ENCODE assay signal across 27 cellular contexts in genomic region chr5:167207081-167207480, GRCh38.
DNase-seq lines count a peak whose midpoint lies in the region; ATAC-seq and TF ChIP-seq lines count a peak whose summit lies in the region.
"Had no signal": no experiment of that assay in that cellular context is flagged by ENCODE, and none has a peak within 500 bp of the region (broad histone marks: within the 10 kb centered on the region; RNA-seq: fewer than 3 reads in every experiment).

No MANE protein-coding gene starts in this region.

- no peaks in the 10 kb centered on the region for H4K20me1 ChIP-seq in fibroblast of lung (ENCODE audit: control insufficient read depth, extremely low read depth, insufficient read depth, low read length)

- H3K4me3 ChIP-seq in SJCRH30 (no peak overlapping the region), fibroblast of lung (replicated peaks in 1 of 4; ENCODE audit: control extremely low read depth in 1 of 4, insufficient read depth in 1 of 4, low read depth in 3 of 4, low read length in 4 of 4) (no peak overlapping the region), skeletal muscle cell (ENCODE audit: low read depth, low read length) (no peak overlapping the region)
- H3K4me3 ChIP-seq: heart left ventricle, left ventricle myocardium inferior, prostate gland, smooth muscle cell, transverse colon had no signal

- no peak overlapping the region for H3K4me3 Mint-ChIP-seq in natural killer cell treated with Interleukin-12 subunit alpha and Interleukin-12 subunit beta and Interleukin-15 and Interleukin-18, amount 100 ng/mL, for 72 hours
- H3K4me3 Mint-ChIP-seq: activated naive CD8-positive, alpha-beta T cell treated with anti-CD3 and anti-CD28 coated beads, Interleukin-2, amount 10 ng/mL, durations not matched to agents 7 days and 5 days; activated T-helper 1 cell treated with anti-CD3 and anti-CD28 coated beads, Interleukin-12 subunit alpha, Interleukin-12 subunit beta, Interleukin-2, Interleukin-4 antibody, amounts not matched to agents 30 ng/mL and 10 ng/mL and 1 ng/mL, durations not matched to agents 14 hours and 24 hours and 36 hours; B cell; neural crest cell; stimulated activated naive CD8-positive, alpha-beta T cell treated with anti-CD3 and anti-CD28 coated beads, Interleukin-15, amount 100 ng/mL, for 72 hours; T-helper 1 cell treated with Interleukin-12 subunit alpha and Interleukin-12 subunit beta and Interleukin-4 antibody, amounts not matched to agents 30 μg/mL and 1 μg/mL, for 36 hours had no signal

- no peak for ATAC-seq in natural killer cell treated with Interleukin-12 subunit alpha and Interleukin-12 subunit beta and Interleukin-15 and Interleukin-18, amount 100 ng/mL, for 72 hours
- ATAC-seq: HCT116; heart left ventricle; stimulated activated naive CD8-positive, alpha-beta T cell treated with anti-CD3 and anti-CD28 coated beads, Interleukin-15, amount 100 ng/mL, for 72 hours had no signal

- no peaks in the 10 kb centered on the region for H3K4me1 Mint-ChIP-seq in natural killer cell treated with Interleukin-12 subunit alpha and Interleukin-12 subunit beta and Interleukin-15 and Interleukin-18, amount 100 ng/mL, for 72 hours (ENCODE audit: low read depth in 2 of 2)
- H3K4me1 Mint-ChIP-seq: activated naive CD8-positive, alpha-beta T cell treated with anti-CD3 and anti-CD28 coated beads, Interleukin-2, amount 10 ng/mL, durations not matched to agents 7 days and 5 days; B cell; neural crest cell; stimulated activated naive CD8-positive, alpha-beta T cell treated with anti-CD3 and anti-CD28 coated beads, Interleukin-15, amount 100 ng/mL, for 72 hours had no signal

- H3K9me3 ChIP-seq in SJCRH30 (replicated peaks) (peaks cover 6% of the 10 kb centered on the region; the same call in 1 of the 2 replicates), fibroblast of lung (ENCODE audit: control insufficient read depth, insufficient read depth, low read depth, low read length) (no peaks in the 10 kb centered on the region)
- H3K9me3 ChIP-seq: prostate gland, transverse colon had no signal

- H3K36me3 ChIP-seq in SJCRH30 (no peaks in the 10 kb centered on the region), fibroblast of lung (ENCODE audit: control insufficient read depth, insufficient read depth, low read length) (no peaks in the 10 kb centered on the region)
- H3K36me3 ChIP-seq: brain microvascular endothelial cell, heart left ventricle, left ventricle myocardium inferior, prostate gland, transverse colon had no signal

- no peak overlapping the region for H3K4me2 ChIP-seq in fibroblast of lung (ENCODE audit: extremely low read depth, insufficient read depth, low read length)
- H3K4me2 ChIP-seq: smooth muscle cell had no signal

- peaks cover 25% of the 10 kb centered on the region for H3K9me3 Mint-ChIP-seq in natural killer cell treated with Interleukin-12 subunit alpha and Interleukin-12 subunit beta and Interleukin-15 and Interleukin-18, amount 100 ng/mL, for 72 hours
- H3K9me3 Mint-ChIP-seq: activated T-helper 1 cell treated with anti-CD3 and anti-CD28 coated beads, Interleukin-12 subunit alpha, Interleukin-12 subunit beta, Interleukin-2, Interleukin-4 antibody, amounts not matched to agents 30 ng/mL and 10 ng/mL and 1 ng/mL, durations not matched to agents 14 hours and 24 hours and 36 hours; T-helper 1 cell treated with Interleukin-12 subunit alpha and Interleukin-12 subunit beta and Interleukin-4 antibody, amounts not matched to agents 30 μg/mL and 1 μg/mL, for 36 hours had no signal

- H3K27ac ChIP-seq in SJCRH30, result peak overlapping the region; percentile 97
- no peak overlapping the region for H3K27ac ChIP-seq in fibroblast of lung (ENCODE audit: insufficient read depth, low read length)
- H3K27ac ChIP-seq: brain microvascular endothelial cell, heart left ventricle, left ventricle myocardium inferior, prostate gland, transverse colon had no signal

- no peaks in the 10 kb centered on the region for H3K27me3 ChIP-seq in SJCRH30
- no peaks in the 10 kb centered on the region for H3K27me3 ChIP-seq in fibroblast of lung (ENCODE audit: control insufficient read depth, insufficient read depth, low read length)
- H3K27me3 ChIP-seq: brain microvascular endothelial cell, heart left ventricle, transverse colon had no signal

- H3K27ac Mint-ChIP-seq in natural killer cell treated with Interleukin-12 subunit alpha and Interleukin-12 subunit beta and Interleukin-15 and Interleukin-18, amount 100 ng/mL, for 72 hours, result no peak overlapping the region
- H3K27ac Mint-ChIP-seq: activated naive CD8-positive, alpha-beta T cell treated with anti-CD3 and anti-CD28 coated beads, Interleukin-2, amount 10 ng/mL, durations not matched to agents 7 days and 5 days; activated T-helper 1 cell treated with anti-CD3 and anti-CD28 coated beads, Interleukin-12 subunit alpha, Interleukin-12 subunit beta, Interleukin-2, Interleukin-4 antibody, amounts not matched to agents 30 ng/mL and 10 ng/mL and 1 ng/mL, durations not matched to agents 14 hours and 24 hours and 36 hours; B cell; stimulated activated naive CD8-positive, alpha-beta T cell treated with anti-CD3 and anti-CD28 coated beads, Interleukin-15, amount 100 ng/mL, for 72 hours; T-helper 1 cell treated with Interleukin-12 subunit alpha and Interleukin-12 subunit beta and Interleukin-4 antibody, amounts not matched to agents 30 μg/mL and 1 μg/mL, for 36 hours had no signal

- no peak for TF ChIP-seq CTCF in fibroblast of lung (conservative IDR thresholded peaks at IDR 0.05 in 1 of 2, IDR thresholded peaks at IDR 0.05 in 1 of 2; ENCODE audit: low read depth in 1 of 2, low read length in 2 of 2)

- DNase-seq in EL (peak; percentile 55), SJCRH30 (peak; percentile 78 to 80), fibroblast of lung (ENCODE audit: low read depth in 2 of 2) (peak; percentile 4 to 83), skeletal muscle cell (ENCODE audit: low read depth) (peak; percentile 89), SHP77 (lab: John Stamatoyannopoulos, UW) (no peak), NCI-H526 (lab: John Stamatoyannopoulos, UW) (no peak)
- no peak for DNase-seq in natural killer cell treated with Interleukin-12 subunit alpha and Interleukin-12 subunit beta and Interleukin-15 and Interleukin-18, amount 100 ng/mL, for 72 hours (ENCODE audit: low spot score)
- DNase-seq: activated CD4-positive, alpha-beta T cell treated with anti-CD3 and anti-CD28 coated beads for 48 hours; activated naive CD8-positive, alpha-beta T cell treated with anti-CD3 and anti-CD28 coated beads, Interleukin-2, amount 10 ng/mL, durations not matched to agents 7 days and 5 days; brain microvascular endothelial cell; COR-L47; dermis blood vessel endothelial cell; DND-41; heart left ventricle; left ventricle myocardium inferior; NCI-H1436 treated with DMSO at 0.1 percent for 48 hours; NCI-H2171; stimulated activated CD4-positive, alpha-beta T cell treated with anti-CD3 and anti-CD28 coated beads, Interleukin-4, amount 100 ng/mL, for 1 hour; stimulated activated naive CD8-positive, alpha-beta T cell treated with anti-CD3 and anti-CD28 coated beads, Interleukin-15, amount 100 ng/mL, for 72 hours; transverse colon had no signal

- no peaks in the 10 kb centered on the region for H3K79me2 ChIP-seq in fibroblast of lung (ENCODE audit: control insufficient read depth, insufficient read depth, low read length)

- H3K27me3 Mint-ChIP-seq in natural killer cell treated with Interleukin-12 subunit alpha and Interleukin-12 subunit beta and Interleukin-15 and Interleukin-18, amount 100 ng/mL, for 72 hours, result no peaks in the 10 kb centered on the region
- H3K27me3 Mint-ChIP-seq: activated naive CD8-positive, alpha-beta T cell treated with anti-CD3 and anti-CD28 coated beads, Interleukin-2, amount 10 ng/mL, durations not matched to agents 7 days and 5 days; B cell; stimulated activated naive CD8-positive, alpha-beta T cell treated with anti-CD3 and anti-CD28 coated beads, Interleukin-15, amount 100 ng/mL, for 72 hours had no signal

- peaks cover 8% of the 10 kb centered on the region for H3K36me3 Mint-ChIP-seq in natural killer cell treated with Interleukin-12 subunit alpha and Interleukin-12 subunit beta and Interleukin-15 and Interleukin-18, amount 100 ng/mL, for 72 hours
- H3K36me3 Mint-ChIP-seq: activated naive CD8-positive, alpha-beta T cell treated with anti-CD3 and anti-CD28 coated beads, Interleukin-2, amount 10 ng/mL, durations not matched to agents 7 days and 5 days had no signal

- no peak overlapping the region for H3K9ac ChIP-seq in fibroblast of lung (ENCODE audit: insufficient read depth, low read length)

- peaks cover 53% of the 10 kb centered on the region for H3K4me1 ChIP-seq in SJCRH30
- no peaks in the 10 kb centered on the region for H3K4me1 ChIP-seq in fibroblast of lung (ENCODE audit: control insufficient read depth, extremely low read depth, insufficient read depth, low read length)
- H3K4me1 ChIP-seq: heart left ventricle, left ventricle myocardium inferior, prostate gland, transverse colon had no signal

- H2AFZ ChIP-seq in fibroblast of lung (ENCODE audit: low read length), result no peak overlapping the region

Comparison
In these comparisons a context has a peak if more than half of its experiments do, and no peak if none do; other contexts are left out.
1. DNase-seq: peak in EL (single experiment), SJCRH30 (2 of 2), fibroblast of lung (2 of 2) and skeletal muscle cell (single experiment); none in SHP77 (0 of 2), natural killer cell treated with Interleukin-12 subunit alpha and Interleukin-12 subunit beta and Interleukin-15 and Interleukin-18, amount 100 ng/mL, for 72 hours (single experiment) and NCI-H526 (0 of 2).